9 cellular contexts compared by ENCODE assay signal in the genomic region with DNA sequence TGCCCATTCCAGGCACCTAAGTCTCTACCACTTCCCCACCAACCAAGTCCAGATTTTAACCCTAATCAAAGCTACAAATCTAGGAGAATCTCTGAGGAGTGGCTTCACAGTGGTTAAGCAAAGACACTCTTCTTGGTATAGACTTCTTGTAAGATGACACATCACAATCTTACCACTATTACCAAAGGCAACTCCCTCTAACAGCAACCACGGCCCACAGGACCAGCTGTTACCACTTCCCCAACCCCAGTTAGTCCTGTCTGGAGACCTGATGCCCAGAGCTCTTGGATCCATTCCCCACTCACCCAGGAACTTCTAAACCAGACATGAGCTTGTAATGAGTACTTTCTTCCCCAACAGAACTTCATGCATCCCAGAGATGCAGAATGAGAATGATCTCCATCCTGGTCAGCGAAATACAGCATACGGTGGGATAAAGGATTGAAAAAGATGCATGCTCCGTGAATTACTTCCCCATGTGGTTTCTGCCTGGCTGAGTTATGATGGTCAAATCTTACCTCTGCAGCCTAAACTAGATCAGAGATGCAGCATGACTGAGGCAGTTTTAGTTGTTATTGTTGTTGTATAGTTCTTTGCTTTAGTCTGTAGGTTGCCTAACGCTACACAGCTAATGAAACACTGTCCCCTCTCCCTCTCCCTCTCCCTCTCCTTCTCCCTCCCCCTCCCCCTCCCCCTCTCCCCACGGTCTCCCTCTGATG.
DNase-seq lines count a peak whose midpoint lies in the region; ATAC-seq and TF ChIP-seq lines count a peak whose summit lies in the region.
"Had no signal": no experiment of that assay in that cellular context is flagged by ENCODE, and none has a peak within 500 bp of the region (broad histone marks: within the 10 kb centered on the region; RNA-seq: fewer than 3 reads in every experiment).

No MANE protein-coding gene starts in this region.

- no peaks in the 10 kb centered on the region for H3K36me3 ChIP-seq in hepatocyte (replicated peaks; ENCODE audit: insufficient read depth, low read depth)
- H3K36me3 ChIP-seq: adrenal gland had no signal

- no peaks in the 10 kb centered on the region for H3K27me3 Mint-ChIP-seq in activated CD8-positive, alpha-beta T cell treated with anti-CD3 and anti-CD28 coated beads for 36 hours
- H3K27me3 Mint-ChIP-seq in natural killer cell (ENCODE audit: low read depth in 2 of 2): no peaks in the 10 kb centered on the region

- DNase-seq in AG08395 (ENCODE audit: low spot score) (peak; percentile 78), natural killer cell (peak; percentile 51), hepatocyte (ENCODE audit: low spot score) (no peak), NCI-H187 treated with DMSO at 0.1 percent for 48 hours (lab: John Stamatoyannopoulos, UW) (no peak), NCI-H774 (lab: John Stamatoyannopoulos, UW) (no peak)
- DNase-seq in activated CD8-positive, alpha-beta T cell treated with anti-CD3 and anti-CD28 coated beads for 36 hours: peak; percentile 66

- H3K9me2 ChIP-seq in hepatocyte (replicated peaks; ENCODE audit: insufficient read depth): no peaks in the 10 kb centered on the region

- peaks cover 55% of the 10 kb centered on the region for H3K4me1 Mint-ChIP-seq in activated CD8-positive, alpha-beta T cell treated with anti-CD3 and anti-CD28 coated beads for 36 hours (ENCODE audit: low read depth)
- peaks cover 60 to 61% of the 10 kb centered on the region in 2 donors for H3K4me1 Mint-ChIP-seq in natural killer cell

- intact Hi-C loops in activated CD8-positive, alpha-beta T cell treated with anti-CD3 and anti-CD28 coated beads for 36 hours (cut with micrococcal nuclease): loop anchor here (5.0 kb wide), 1 partner anchor 72 kb away; no protein-coding TSS in a partner anchor
- intact Hi-C loops in natural killer cell (cut with micrococcal nuclease): no loop called here

- H3K4me2 ChIP-seq in hepatocyte: no peak overlapping the region

- no peaks in the 10 kb centered on the region for H3K9me3 ChIP-seq in hepatocyte (ENCODE audit: low read depth)
- H3K9me3 ChIP-seq: adrenal gland had no signal

- no peaks in the 10 kb centered on the region for H3K79me2 ChIP-seq in hepatocyte

- POLR2A ChIA-PET in activated CD8-positive, alpha-beta T cell treated with anti-CD3 and anti-CD28 coated beads for 36 hours (lab: Charles Lee): interaction anchor here (1.6 kb wide), 1 partner anchor 11 kb away, joined by 5 read pairs; no protein-coding TSS in a partner anchor

- H4K20me1 ChIP-seq in hepatocyte (ENCODE audit: insufficient read depth, poor library complexity, severe bottlenecking): no peaks in the 10 kb centered on the region

- ATAC-seq in GM18861 (IDR thresholded peaks at IDR 0.05; ENCODE audit: unreplicated experiment) (peak; percentile 58), HG03342 (IDR thresholded peaks at IDR 0.05; ENCODE audit: unreplicated experiment) (peak; percentile 72), natural killer cell (peak; percentile 51 to 90 (median 88))
- peak; percentile 25 for ATAC-seq in activated CD8-positive, alpha-beta T cell treated with anti-CD3 and anti-CD28 coated beads for 36 hours

- H3K4me1 ChIP-seq in hepatocyte (ENCODE audit: insufficient read depth): no peaks in the 10 kb centered on the region

- H3K4me3 ChIP-seq in hepatocyte: no peak overlapping the region
- H3K4me3 ChIP-seq: adrenal gland had no signal

- H3K27me3 ChIP-seq in hepatocyte: no peaks in the 10 kb centered on the region
- H3K27me3 ChIP-seq: adrenal gland had no signal

- no peak overlapping the region for H3K4me3 Mint-ChIP-seq in activated CD8-positive, alpha-beta T cell treated with anti-CD3 and anti-CD28 coated beads for 36 hours
- H3K4me3 Mint-ChIP-seq in natural killer cell: peak overlapping the region; percentile 51

- no peak for TF ChIP-seq CTCF in activated CD8-positive, alpha-beta T cell treated with anti-CD3 and anti-CD28 coated beads for 36 hours (IDR thresholded peaks at IDR 0.05)
- no peak for TF ChIP-seq CTCF in natural killer cell (IDR thresholded peaks at IDR 0.05)
- TF ChIP-seq CTCF in hepatocyte (IDR thresholded peaks at IDR 0.05; ENCODE audit: poor library complexity): no peak

- H3K27ac Mint-ChIP-seq in activated CD8-positive, alpha-beta T cell treated with anti-CD3 and anti-CD28 coated beads for 36 hours: peak overlapping the region; percentile 11
- peak overlapping the region; percentile 20 to 73 for H3K27ac Mint-ChIP-seq in natural killer cell

- CTCF ChIA-PET in activated CD8-positive, alpha-beta T cell treated with anti-CD3 and anti-CD28 coated beads for 36 hours (lab: Charles Lee): interaction anchor here (1.4 to 2.2 kb wide), 2 partner anchors 11 to 25 kb away, joined by 4 to 8 read pairs; no protein-coding TSS in a partner anchor

- no peak overlapping the region for H2AFZ ChIP-seq in hepatocyte

- WGBS in hepatocyte (ENCODE audit: low lambda C conversion rate, missing lambda C conversion rate): 91% methylated on average over 4 of the region's 6 CpGs

- peaks cover 9% of the 10 kb centered on the region for H3K36me3 Mint-ChIP-seq in activated CD8-positive, alpha-beta T cell treated with anti-CD3 and anti-CD28 coated beads for 36 hours (ENCODE audit: low read depth)
- H3K36me3 Mint-ChIP-seq in natural killer cell: no peaks in the 10 kb centered on the region

- H3K27ac ChIP-seq in hepatocyte: no peak overlapping the region

- H3K9me3 Mint-ChIP-seq in activated CD8-positive, alpha-beta T cell treated with anti-CD3 and anti-CD28 coated beads for 36 hours: no peaks in the 10 kb centered on the region
- H3K9me3 Mint-ChIP-seq in natural killer cell: no peaks in the 10 kb centered on the region

Comparison
In these comparisons a context has a peak if more than half of its experiments do, and no peak if none do; other contexts are left out.
1. DNase-seq: peak in AG08395 (single experiment), activated CD8-positive, alpha-beta T cell treated with anti-CD3 and anti-CD28 coated beads for 36 hours (single experiment) and natural killer cell (single experiment); none in hepatocyte (single experiment), NCI-H187 treated with DMSO at 0.1 percent for 48 hours (single experiment) and NCI-H774 (single experiment).
2. ATAC-seq: peak in every context shown above with its lines; median percentile 88 in natural killer cell; 72 in HG03342; 58 in GM18861; 25 in activated CD8-positive, alpha-beta T cell treated with anti-CD3 and anti-CD28 coated beads for 36 hours.